In genomic region chr20:37179671-37180524, GRCh38 we compare ENCODE assay signal across 8 cellular contexts. TPM values are rescaled to one million over a fixed set of nuclear protein-coding genes. Genes with fewer than 3 reads are reported as not detected.
A peak's percentile ranks its signal among the peaks of the same experiment; 100 is the strongest.
DNase-seq lines count a peak whose midpoint lies in the region; ATAC-seq and TF ChIP-seq lines count a peak whose summit lies in the region.

No MANE protein-coding gene starts in this region.

- H3K4me1 Mint-ChIP-seq in endodermal cell: peaks cover 10% of the 10 kb centered on the region

- peak overlapping the region; percentile 98 for H3K27ac Mint-ChIP-seq in endodermal cell

- H3K36me3 ChIP-seq in heart left ventricle (peaks cover 0 to 24% (median 12%) of the 10 kb centered on the region in 9 donors), SJSA1 (peaks cover 41% of the 10 kb centered on the region), endodermal cell (ENCODE audit: control insufficient read depth, insufficient read depth, low read length) (peaks cover 25% of the 10 kb centered on the region), neural cell (ENCODE audit: insufficient read depth, low read length) (peaks cover 2% of the 10 kb centered on the region)

- WGBS in heart left ventricle, 4 donors: 8 to 12% (median 9%) methylated on average over 13 to 18 of the region's 18 CpGs
- 10 to 15% methylated on average over 14 to 18 of the region's 18 CpGs for WGBS in endodermal cell (ENCODE audit: insufficient coverage in 1 of 2, insufficient read length in 1 of 2), 2 experiments

- TF ChIP-seq EP300 in neural cell (conservative IDR thresholded peaks at IDR 0.05; ENCODE audit: poor library complexity, severe bottlenecking): no peak

- DNase-seq in heart left ventricle: no peak
- no peak for DNase-seq in left ventricle myocardium superior
- DNase-seq in SJSA1 (ENCODE audit: low read depth in 1 of 2, low spot score in 2 of 2): peak in 1 of 2 experiments; percentile 30
- DNase-seq in endodermal cell: no peak
- DNase-seq in activated effector memory CD4-positive, alpha-beta T cell treated with anti-CD3 and anti-CD28 coated beads, Interleukin-2, amount 50 U/mL, for 16 hours: no peak
- DNase-seq in GOT3 (lab: John Stamatoyannopoulos, UW): no peak
- no peak for DNase-seq in HuH-7 (ENCODE audit: low spot score)

- H3K27me3 Mint-ChIP-seq in endodermal cell (ENCODE audit: insufficient read depth): no peaks in the 10 kb centered on the region

- H4K20me1 ChIP-seq in neural cell (ENCODE audit: insufficient read depth): no peaks in the 10 kb centered on the region

- intact Hi-C loops in heart left ventricle (cut with DNase I): loop anchor here in 1 of 10 donors (5.0 kb wide), 1 partner anchor 228 kb away; the partner anchor contains the start of gene SAMHD1
- intact Hi-C loops in left ventricle myocardium superior (cut with micrococcal nuclease): no loop called here

- TF ChIP-seq POLR2A in heart left ventricle (IDR thresholded peaks at IDR 0.05): no peak

- H3K4me3 Mint-ChIP-seq in endodermal cell: peak overlapping the region; percentile 93

- TF ChIP-seq RAD21 in neural cell (conservative IDR thresholded peaks at IDR 0.05): no peak

- TF ChIP-seq CTCF in heart left ventricle (IDR thresholded peaks at IDR 0.05) (no peak), endodermal cell (conservative IDR thresholded peaks at IDR 0.05) (no peak), neural cell (IDR thresholded peaks at IDR 0.05; ENCODE audit: poor library complexity, severe bottlenecking) (no peak)

- H3K27me3 ChIP-seq in heart left ventricle (no peaks in the 10 kb centered on the region), SJSA1 (replicated peaks) (no peaks in the 10 kb centered on the region), endodermal cell (ENCODE audit: control insufficient read depth, insufficient read depth, low read length, poor library complexity, severe bottlenecking) (no peaks in the 10 kb centered on the region), neural cell (ENCODE audit: insufficient read depth, low read depth, low read length) (no peaks in the 10 kb centered on the region)

- peaks cover 24% of the 10 kb centered on the region for H3K36me3 Mint-ChIP-seq in endodermal cell (ENCODE audit: low read depth)

- peak overlapping the region; percentile 69 for H2AFZ ChIP-seq in neural cell (ENCODE audit: low read depth, low read length)

- H3K79me2 ChIP-seq in neural cell (replicated peaks; ENCODE audit: insufficient read depth, low read length): peaks cover 44% of the 10 kb centered on the region

- H3K9ac ChIP-seq in endodermal cell (ENCODE audit: extremely low read depth, low read length, poor library complexity, severe bottlenecking): peak overlapping the region; percentile 94
- peak overlapping the region; percentile 93 for H3K9ac ChIP-seq in neural cell (ENCODE audit: low read length)

- no peaks in the 10 kb centered on the region for H3K9me3 ChIP-seq in heart left ventricle
- H3K9me3 ChIP-seq in SJSA1 (replicated peaks): no peaks in the 10 kb centered on the region
- no peaks in the 10 kb centered on the region for H3K9me3 ChIP-seq in endodermal cell (ENCODE audit: control insufficient read depth, low read length)
- no peaks in the 10 kb centered on the region for H3K9me3 ChIP-seq in neural cell (ENCODE audit: low read length)

- H3F3A ChIP-seq in neural cell (ENCODE audit: insufficient read depth, low read length, poor library complexity, severe bottlenecking): no peaks in the 10 kb centered on the region

- H3K27ac ChIP-seq in heart left ventricle: peak overlapping the region; percentile 90 to 100 (median 96)
- H3K27ac ChIP-seq in SJSA1: peak overlapping the region; percentile 99
- H3K27ac ChIP-seq in endodermal cell (ENCODE audit: low read depth, low read length): peak overlapping the region; percentile 100
- H3K27ac ChIP-seq in neural cell (ENCODE audit: low read length): peak overlapping the region; percentile 94

- H3K4me3 ChIP-seq in heart left ventricle (peak overlapping the region; percentile 63 to 94 (median 81)), SJSA1 (peak overlapping the region; percentile 86), endodermal cell (ENCODE audit: low read length) (peak overlapping the region; percentile 97), neural cell (ENCODE audit: low read length) (peak overlapping the region; percentile 91)

- no peaks in the 10 kb centered on the region for H3K9me3 Mint-ChIP-seq in endodermal cell

- ATAC-seq in heart left ventricle (no peak), left ventricle myocardium superior (no peak)

- H3K4me2 ChIP-seq in neural cell (ENCODE audit: low read length): peak overlapping the region; percentile 62

- H3K4me1 ChIP-seq in heart left ventricle: peaks cover 6 to 40% (median 19%) of the 10 kb centered on the region in 12 donors
- H3K4me1 ChIP-seq in SJSA1 (replicated peaks): peaks cover 10% of the 10 kb centered on the region
- no peaks in the 10 kb centered on the region for H3K4me1 ChIP-seq in endodermal cell (ENCODE audit: control insufficient read depth, insufficient read depth, low read length)

- H3K9me2 ChIP-seq in neural cell (ENCODE audit: insufficient read depth, low read length): no peaks in the 10 kb centered on the region

TF ChIP-seq in neural cell, 6 proteins besides CTCF, POLR2A, EP300 and RAD21:
- no peak for TF ChIP-seq POLR2AphosphoS5 (IDR thresholded peaks at IDR 0.05)
- no peak for TF ChIP-seq MXI1 (conservative IDR thresholded peaks at IDR 0.05; ENCODE audit: poor library complexity, severe bottlenecking)
- TF ChIP-seq EZH2 (IDR thresholded peaks at IDR 0.05; ENCODE audit: borderline replicate concordance, insufficient read depth, low read length, poor library complexity, severe bottlenecking): no peak
- no peak for TF ChIP-seq SMC3 (conservative IDR thresholded peaks at IDR 0.05; ENCODE audit: poor library complexity)
- no peak for TF ChIP-seq REST (IDR thresholded peaks at IDR 0.05; ENCODE audit: borderline replicate concordance)
- TF ChIP-seq TAF1 (IDR thresholded peaks at IDR 0.05; ENCODE audit: low read depth): no peak

RNA-seq across cellular contexts. Expression of gene MROH8, which starts 0.6 kb away (rescaled TPM):
- total RNA-seq in heart left ventricle: 1 to 10 TPM; 3.5 to 8.1 (median 5.5) TPM
- polyA plus RNA-seq in heart left ventricle: 1 to 10 TPM; 1.4 to 3.5 TPM
- 4.4 TPM for total RNA-seq in left ventricle myocardium superior
- 2.3 and 5.1 TPM in 2 replicates for total RNA-seq in SJSA1 (2014; rRNA removed; shearing (Covaris generic))
- 1 to 10 TPM; 1.8 to 2.8 TPM for total RNA-seq in endodermal cell
- 4.3 TPM for polyA plus RNA-seq in endodermal cell (2013, experiment 1 of 2)
- polyA plus RNA-seq in endodermal cell (2013, experiment 2 of 2): 5.7 TPM
- 2.5 and 3.2 TPM in 2 replicates for polyA plus RNA-seq in neural cell
- 7.5 and 10.1 TPM in 2 replicates for polyA minus RNA-seq in neural cell

RNA-seq across cellular contexts. Expression of gene RPN2, which starts 0.8 kb away (rescaled TPM):
- total RNA-seq in heart left ventricle (100 to 1,000 TPM in 5 of 9 donors, 10 to 100 TPM in 4; 74.6 to 174 (median 105) TPM), left ventricle myocardium superior (84.7 TPM), endodermal cell (100 to 1,000 TPM; 230 to 242 TPM)
- polyA plus RNA-seq in heart left ventricle (100 to 1,000 TPM in 1 of 2 donors, 10 to 100 TPM in 1; 36.3 to 206 TPM), neural cell (150 and 151 TPM in 2 replicates)
- total RNA-seq in SJSA1 (2014; rRNA removed; shearing (Covaris generic)): 353 and 402 TPM in 2 replicates
- 247 TPM for polyA plus RNA-seq in endodermal cell (2013, experiment 1 of 2)
- 231 TPM for polyA plus RNA-seq in endodermal cell (2013, experiment 2 of 2)
- 126 and 131 TPM in 2 replicates for polyA minus RNA-seq in neural cell
